In the genomic region with DNA sequence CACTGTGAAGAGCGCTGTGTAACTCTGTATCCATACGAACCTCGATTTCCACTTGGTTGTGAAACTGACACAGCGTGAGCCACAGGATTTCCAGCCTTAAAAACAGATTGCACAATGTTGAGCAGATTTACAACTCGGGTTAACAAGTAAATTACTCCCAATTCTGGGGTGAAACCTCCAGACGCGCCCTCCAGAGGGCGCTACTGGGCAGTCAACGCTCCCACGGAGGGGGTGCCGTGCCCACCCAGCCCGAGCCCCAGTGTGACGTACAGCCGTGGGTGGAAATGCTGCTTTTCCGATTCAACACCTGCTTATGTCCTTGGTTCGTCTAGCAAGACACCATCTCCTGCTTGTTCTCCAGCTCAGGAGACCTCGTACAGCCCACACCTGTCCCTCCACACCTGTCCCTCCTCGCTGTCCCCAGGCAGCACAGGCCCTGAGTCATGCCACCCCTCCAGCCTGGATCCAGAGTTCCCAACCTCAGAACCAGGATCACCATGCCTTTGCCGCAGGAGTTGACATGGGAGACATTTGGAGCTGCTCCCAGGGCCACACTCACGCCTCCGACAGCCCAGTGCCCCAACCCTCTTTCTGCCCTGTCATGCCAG, we compare ENCODE assay signal across 1 cellular context.
TF ChIP-seq lines count a peak whose summit lies in the region.

No MANE protein-coding gene starts in this region.

TF ChIP-seq in H1, 55 proteins besides CTCF, POLR2A, EP300 and RAD21:
- no peak for TF ChIP-seq ASH2L (IDR thresholded peaks at IDR 0.05; ENCODE audit: low read length)
- TF ChIP-seq CBX8 (IDR thresholded peaks at IDR 0.05; ENCODE audit: borderline replicate concordance, low read depth, low read length), result no peak
- no peak for TF ChIP-seq HDAC6 (IDR thresholded peaks at IDR 0.05; ENCODE audit: low read depth, low read length)
- TF ChIP-seq SP4 (IDR thresholded peaks at IDR 0.05; ENCODE audit: low read length), result no peak
- TF ChIP-seq, protein P1, sequence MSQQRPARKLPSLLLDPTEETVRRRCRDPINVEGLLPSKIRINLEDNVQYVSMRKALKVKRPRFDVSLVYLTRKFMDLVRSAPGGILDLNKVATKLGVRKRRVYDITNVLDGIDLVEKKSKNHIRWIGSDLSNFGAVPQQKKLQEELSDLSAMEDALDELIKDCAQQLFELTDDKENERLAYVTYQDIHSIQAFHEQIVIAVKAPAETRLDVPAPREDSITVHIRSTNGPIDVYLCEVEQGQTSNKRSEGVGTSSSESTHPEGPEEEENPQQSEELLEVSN (IDR thresholded peaks at IDR 0.05), result no peak
- TF ChIP-seq TCF12 (IDR thresholded peaks at IDR 0.05; ENCODE audit: low read depth, low read length), result no peak
- TF ChIP-seq, protein P2, sequence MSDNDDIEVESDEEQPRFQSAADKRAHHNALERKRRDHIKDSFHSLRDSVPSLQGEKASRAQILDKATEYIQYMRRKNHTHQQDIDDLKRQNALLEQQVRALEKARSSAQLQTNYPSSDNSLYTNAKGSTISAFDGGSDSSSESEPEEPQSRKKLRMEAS (IDR thresholded peaks at IDR 0.05), result no peak
- no peak for TF ChIP-seq HDAC2 (IDR thresholded peaks at IDR 0.05; ENCODE audit: borderline replicate concordance in 1 of 2, low read depth in 2 of 2, low read length in 2 of 2)
- no peak for TF ChIP-seq SP1 (IDR thresholded peaks at IDR 0.05; ENCODE audit: low read depth, low read length)
- TF ChIP-seq CEBPB (IDR thresholded peaks at IDR 0.05; ENCODE audit: low read depth, low read length), result peak; percentile 93
- TF ChIP-seq BACH1 (IDR thresholded peaks at IDR 0.05; ENCODE audit: low read length), result peak; percentile 48
- TF ChIP-seq GABPA (IDR thresholded peaks at IDR 0.05; ENCODE audit: borderline replicate concordance, insufficient read depth, low read length), result peak; percentile 72; the same call in 1 of the 2 replicates
